Comparison of ENCODE assay signal across 8 cellular contexts in the genomic region with DNA sequence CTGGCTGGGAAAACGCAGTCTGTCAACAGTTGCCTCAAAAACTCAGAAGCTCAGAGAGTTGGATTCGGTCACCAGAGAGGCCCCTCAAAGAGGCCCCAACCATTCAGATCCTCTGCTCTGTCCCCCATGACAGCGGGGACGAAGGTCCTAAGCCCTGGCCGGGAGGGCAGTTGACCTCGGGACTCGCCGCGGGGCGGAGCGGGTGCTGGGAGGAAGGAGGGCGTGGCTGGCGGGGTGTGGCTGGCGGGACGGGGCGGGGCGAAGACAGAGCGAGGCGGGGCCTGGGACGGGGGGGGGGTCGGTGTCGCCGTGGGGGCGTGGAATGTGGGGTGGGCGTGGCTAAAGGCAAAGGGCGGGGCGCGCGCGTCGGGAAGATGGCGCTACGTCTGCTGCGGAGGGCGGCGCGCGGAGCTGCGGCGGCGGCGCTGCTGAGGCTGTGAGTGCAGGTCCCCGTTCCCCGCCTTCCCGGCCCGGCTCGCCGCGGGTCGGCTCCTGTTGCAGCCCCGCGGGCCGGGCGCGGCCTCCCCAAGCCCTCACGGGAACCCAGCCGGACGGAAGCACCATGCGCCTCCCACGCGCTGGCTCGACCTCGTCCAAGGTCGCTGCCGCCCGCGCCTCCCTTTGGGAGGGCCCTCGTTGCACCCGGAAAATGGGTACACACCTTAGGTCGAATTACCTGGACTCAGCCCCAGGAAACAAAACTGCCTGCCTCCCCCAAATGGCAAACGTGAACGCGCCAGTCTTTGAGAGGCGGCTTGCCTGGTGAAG. TPM values are rescaled to one million over a fixed set of nuclear protein-coding genes. Genes with fewer than 3 reads are reported as not detected.
DNase-seq lines count a peak whose midpoint lies in the region; ATAC-seq, FAIRE-seq and TF ChIP-seq lines count a peak whose summit lies in the region.

A gene (plus strand): TSS at position 369 of the 768 bp plus-strand sequence.

- H3K4me3 Mint-ChIP-seq in activated T-cell treated with anti-CD3 and anti-CD28 coated beads, Interleukin-2, amount 50 U/mL, for 4 hours, result peak within 1 kb of the TSS; percentile 87

- no peaks in the 10 kb centered on the region for H3K36me3 Mint-ChIP-seq in activated T-cell treated with anti-CD3 and anti-CD28 coated beads, Interleukin-2, amount 50 U/mL, for 4 hours (ENCODE audit: insufficient read depth)

- ATAC-seq in GM21381 (IDR thresholded peaks at IDR 0.05; ENCODE audit: unreplicated experiment) (peak; percentile 83), esophagus mucosa (peak; percentile 97)
- peak; percentile 91 to 93 for ATAC-seq in activated T-cell treated with anti-CD3 and anti-CD28 coated beads, Interleukin-2, amount 50 U/mL, for 4 hours

- no peaks in the 10 kb centered on the region for H3K27me3 Mint-ChIP-seq in activated T-cell treated with anti-CD3 and anti-CD28 coated beads, Interleukin-2, amount 50 U/mL, for 4 hours (ENCODE audit: low read depth)

- TF ChIP-seq CTCF in D721Med (IDR thresholded peaks at IDR 0.05; ENCODE audit: insufficient read depth, missing control alignments), result peak; percentile 22

- DNase-seq in D721Med (ENCODE audit: insufficient read length, low spot score), result peak; percentile 70
- peak; percentile 59 for DNase-seq in HTR-8/SVneo (ENCODE audit: insufficient read length, low spot score)
- DNase-seq in OCI-M1 (lab: John Stamatoyannopoulos, UW), result peak; percentile 86
- DNase-seq in activated T-cell treated with anti-CD3 and anti-CD28 coated beads, Interleukin-2, amount 50 U/mL, for 4 hours, result peak; percentile 92
- DNase-seq in myocyte (ENCODE audit: low read depth), result peak; percentile 82
- peak; percentile 73 to 75 for DNase-seq in stimulated activated CD8-positive, alpha-beta memory T cell treated with anti-CD3 and anti-CD28 coated beads, Interleukin-7, amount 100 ng/mL, for 48 hours (ENCODE audit: extremely low read depth in 1 of 2, low read depth in 1 of 2)

- no peaks in the 10 kb centered on the region for H3K9me3 Mint-ChIP-seq in activated T-cell treated with anti-CD3 and anti-CD28 coated beads, Interleukin-2, amount 50 U/mL, for 4 hours

- no peak for FAIRE-seq in D721Med (lab: Jason Lieb, UNC)
- peak; percentile 49 for FAIRE-seq in HTR-8/SVneo (lab: Jason Lieb, UNC)

- peaks cover 38% of the 10 kb centered on the region for H3K4me1 Mint-ChIP-seq in activated T-cell treated with anti-CD3 and anti-CD28 coated beads, Interleukin-2, amount 50 U/mL, for 4 hours (ENCODE audit: low read depth)

RNA-seq across cellular contexts. Expression of the gene that starts here (rescaled TPM):
- total RNA-seq in activated T-cell treated with anti-CD3 and anti-CD28 coated beads, Interleukin-2, amount 50 U/mL, for 4 hours, result 1 to 10 TPM; 2.2 to 3.1 (median 2.7) TPM
- total RNA-seq in esophagus mucosa, result 10.7 TPM
- 1.6 TPM in 2 replicates for total RNA-seq in myocyte
- 3.3 TPM for polyA plus RNA-seq in myocyte (2012)

Comparison
In these comparisons a context has a peak if more than half of its experiments do, and no peak if none do; other contexts are left out.
1. Peak in every context shown above with its lines: DNase-seq and ATAC-seq.